Comparison of ENCODE assay signal across 17 cellular contexts in the genomic region with DNA sequence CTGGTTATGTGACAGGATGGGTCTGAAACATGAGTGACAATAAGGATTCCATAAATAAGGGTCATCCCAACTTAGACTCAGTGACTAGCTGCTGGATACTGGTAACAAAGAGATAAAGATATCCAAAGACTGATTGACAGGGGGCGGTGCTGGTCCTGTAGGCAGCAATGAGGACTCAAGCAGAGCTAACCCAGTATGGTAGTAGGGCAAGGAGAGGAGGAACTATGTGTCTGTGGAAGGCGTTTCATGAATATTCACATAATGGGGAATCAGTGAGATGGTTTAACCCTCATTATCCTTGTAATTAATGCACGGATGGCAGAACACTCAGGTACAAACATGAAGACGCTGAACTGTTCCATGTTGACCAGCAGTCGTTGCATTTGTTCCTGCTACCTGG.
A peak's percentile ranks its signal among the peaks of the same experiment; 100 is the strongest.
DNase-seq lines count a peak whose midpoint lies in the region; ATAC-seq and TF ChIP-seq lines count a peak whose summit lies in the region.
"Had no signal": no experiment of that assay in that cellular context is flagged by ENCODE, and none has a peak within 500 bp of the region (broad histone marks: within the 10 kb centered on the region; RNA-seq: fewer than 3 reads in every experiment).

No MANE protein-coding gene starts in this region.

- H3K4me3 Mint-ChIP-seq in activated naive CD8-positive, alpha-beta T cell = no peak overlapping the region
- H3K4me3 Mint-ChIP-seq in activated naive CD8-positive, alpha-beta T cell treated with anti-CD3 and anti-CD28 coated beads, Interleukin-2, amount 50 U/mL, for 24 hours = no peak overlapping the region
- H3K4me3 Mint-ChIP-seq in GM23338 = no peak overlapping the region
- peak overlapping the region; percentile 38 for H3K4me3 Mint-ChIP-seq in endothelial cell (ENCODE audit: unreplicated experiment)
- H3K4me3 Mint-ChIP-seq in progenitor cell of endocrine pancreas (ENCODE audit: low read depth) = no peak overlapping the region
- H3K4me3 Mint-ChIP-seq: CD14-positive monocyte had no signal

- H3K79me2 ChIP-seq in GM23338 (replicated peaks; ENCODE audit: insufficient read depth) = peaks cover 8% of the 10 kb centered on the region; the same call in 1 of the 2 replicates

- H3K4me3 ChIP-seq in GM23338 (no peak overlapping the region), vagina (no peak overlapping the region)
- H3K4me3 ChIP-seq: GM23248 had no signal

- no peak overlapping the region for H3K4me2 ChIP-seq in GM23338

- no peaks in the 10 kb centered on the region for H3K9me2 ChIP-seq in GM23338 (ENCODE audit: insufficient read depth)

- peak overlapping the region; percentile 64 for H3K27ac Mint-ChIP-seq in activated naive CD8-positive, alpha-beta T cell
- H3K27ac Mint-ChIP-seq in activated naive CD8-positive, alpha-beta T cell treated with anti-CD3 and anti-CD28 coated beads, Interleukin-2, amount 50 U/mL, for 24 hours = no peak overlapping the region
- H3K27ac Mint-ChIP-seq in GM23338 (no peak overlapping the region), endothelial cell (ENCODE audit: unreplicated experiment) (peak overlapping the region; percentile 59), progenitor cell of endocrine pancreas (peak overlapping the region; percentile 9)

- H3K27ac ChIP-seq in GM23338 (ENCODE audit: low read depth) (no peak overlapping the region), vagina (no peak overlapping the region)
- H3K27ac ChIP-seq: GM23248 had no signal

- peaks cover 27% of the 10 kb centered on the region for H3K4me1 Mint-ChIP-seq in activated naive CD8-positive, alpha-beta T cell (ENCODE audit: low read depth)
- peaks cover 16% of the 10 kb centered on the region for H3K4me1 Mint-ChIP-seq in activated naive CD8-positive, alpha-beta T cell treated with anti-CD3 and anti-CD28 coated beads, Interleukin-2, amount 50 U/mL, for 24 hours
- H3K4me1 Mint-ChIP-seq in GM23338 (no peaks in the 10 kb centered on the region), endothelial cell (ENCODE audit: unreplicated experiment) (peaks cover 27% of the 10 kb centered on the region), progenitor cell of endocrine pancreas (ENCODE audit: low read depth) (peaks cover 19% of the 10 kb centered on the region)

- H3K4me1 ChIP-seq in GM23338 (ENCODE audit: insufficient read depth) = no peaks in the 10 kb centered on the region
- H3K4me1 ChIP-seq in vagina = peaks cover 24% of the 10 kb centered on the region

- no peaks in the 10 kb centered on the region for H3F3A ChIP-seq in GM23338 (replicated peaks; ENCODE audit: low read depth)

- no peak for ATAC-seq in activated naive CD8-positive, alpha-beta T cell treated with anti-CD3 and anti-CD28 coated beads, Interleukin-2, amount 50 U/mL, for 24 hours
- ATAC-seq in GM23338 = peak; percentile 39; the same call in 1 of the 3 replicates
- ATAC-seq in HG03457 (IDR thresholded peaks at IDR 0.05; ENCODE audit: unreplicated experiment) = no peak
- ATAC-seq: Panc1, Right ventricle myocardium inferior had no signal

- intact Hi-C loops in vagina (cut with DNase I) = no loop called here

- no peak for DNase-seq in activated naive CD8-positive, alpha-beta T cell treated with anti-CD3 and anti-CD28 coated beads, Interleukin-2, amount 50 U/mL, for 24 hours
- no peak for DNase-seq in GM23338 (ENCODE audit: low spot score)
- no peak for DNase-seq in endothelial cell (ENCODE audit: low spot score)
- no peak for DNase-seq in progenitor cell of endocrine pancreas (ENCODE audit: low spot score, unreplicated experiment)
- no peak for DNase-seq in DMS153 treated with DMSO at 0.1 percent for 48 hours (lab: John Stamatoyannopoulos, UW; ENCODE audit: unreplicated experiment)
- DNase-seq in vagina (ENCODE audit: extremely low spot score in 2 of 2) = no peak
- DNase-seq: DMS79, GM23248, KG1, NCI-H1105, NCI-H187, NCI-H774 had no signal

- no peaks in the 10 kb centered on the region for H3K9me3 Mint-ChIP-seq in activated naive CD8-positive, alpha-beta T cell (ENCODE audit: low read depth)
- H3K9me3 Mint-ChIP-seq in activated naive CD8-positive, alpha-beta T cell treated with anti-CD3 and anti-CD28 coated beads, Interleukin-2, amount 50 U/mL, for 24 hours = no peaks in the 10 kb centered on the region
- H3K9me3 Mint-ChIP-seq in GM23338 (no peaks in the 10 kb centered on the region), endothelial cell (ENCODE audit: unreplicated experiment) (no peaks in the 10 kb centered on the region), progenitor cell of endocrine pancreas (ENCODE audit: low read depth) (no peaks in the 10 kb centered on the region)
- H3K9me3 Mint-ChIP-seq: CD14-positive monocyte had no signal

- no peak overlapping the region for H2AFZ ChIP-seq in GM23338
- H2AFZ ChIP-seq: GM23248 had no signal

- no peaks in the 10 kb centered on the region for H3K9me3 ChIP-seq in vagina

- TF ChIP-seq POLR2A in vagina (IDR thresholded peaks at IDR 0.05) = no peak

- H3K27me3 Mint-ChIP-seq in activated naive CD8-positive, alpha-beta T cell = no peaks in the 10 kb centered on the region
- H3K27me3 Mint-ChIP-seq in activated naive CD8-positive, alpha-beta T cell treated with anti-CD3 and anti-CD28 coated beads, Interleukin-2, amount 50 U/mL, for 24 hours = no peaks in the 10 kb centered on the region
- no peaks in the 10 kb centered on the region for H3K27me3 Mint-ChIP-seq in GM23338 (ENCODE audit: insufficient read depth, low read depth, poor library complexity)
- H3K27me3 Mint-ChIP-seq in endothelial cell (ENCODE audit: unreplicated experiment) = peaks cover 47% of the 10 kb centered on the region
- no peaks in the 10 kb centered on the region for H3K27me3 Mint-ChIP-seq in progenitor cell of endocrine pancreas

- TF ChIP-seq CTCF in GM23338 (conservative IDR thresholded peaks at IDR 0.05; ENCODE audit: low read depth in 2 of 2) (no peak), endothelial cell (IDR thresholded peaks at IDR 0.05; ENCODE audit: unreplicated experiment) (no peak), progenitor cell of endocrine pancreas (IDR thresholded peaks at IDR 0.05; ENCODE audit: unreplicated experiment) (no peak), vagina (IDR thresholded peaks at IDR 0.05) (no peak)

- H3K27me3 ChIP-seq in GM23338 (ENCODE audit: insufficient read depth) = no peaks in the 10 kb centered on the region
- H3K27me3 ChIP-seq in vagina = no peaks in the 10 kb centered on the region

- peaks cover 10% of the 10 kb centered on the region for H3K36me3 Mint-ChIP-seq in activated naive CD8-positive, alpha-beta T cell
- H3K36me3 Mint-ChIP-seq in activated naive CD8-positive, alpha-beta T cell treated with anti-CD3 and anti-CD28 coated beads, Interleukin-2, amount 50 U/mL, for 24 hours (ENCODE audit: low read depth) = peaks cover 51% of the 10 kb centered on the region
- H3K36me3 Mint-ChIP-seq in GM23338 (ENCODE audit: low read depth) (peaks cover 89% of the 10 kb centered on the region), endothelial cell (ENCODE audit: low read depth, unreplicated experiment) (peaks cover 87% of the 10 kb centered on the region), progenitor cell of endocrine pancreas (ENCODE audit: insufficient read depth) (peaks cover 54% of the 10 kb centered on the region)

- peaks cover 15% of the 10 kb centered on the region for H4K20me1 ChIP-seq in GM23338 (replicated peaks; ENCODE audit: insufficient read depth)

- H3K36me3 ChIP-seq in GM23338 (ENCODE audit: insufficient read depth) = peaks cover 64% of the 10 kb centered on the region
- H3K36me3 ChIP-seq in vagina = peaks cover 0 to 56% of the 10 kb centered on the region in 2 donors

TF ChIP-seq in GM23338, 12 proteins besides CTCF, POLR2A, EP300 and RAD21 (continues in another document):
- TF ChIP-seq JUNB (IDR thresholded peaks at IDR 0.05; ENCODE audit: unreplicated experiment) (no peak), STAT1 (IDR thresholded peaks at IDR 0.05; ENCODE audit: unreplicated experiment) (no peak), ZNF114 (CRISPR knock-in tag; IDR thresholded peaks at IDR 0.05) (no peak), CREB1 (CRISPR knock-in tag; IDR thresholded peaks at IDR 0.05; ENCODE audit: low read depth) (no peak), REST (IDR thresholded peaks at IDR 0.05; ENCODE audit: unreplicated experiment) (no peak), EZH2phosphoT487 (IDR thresholded peaks at IDR 0.05; ENCODE audit: unreplicated experiment) (no peak), NANOG (IDR thresholded peaks at IDR 0.05; ENCODE audit: borderline replicate concordance) (no peak), EZH2 (IDR thresholded peaks at IDR 0.05; ENCODE audit: low read depth, unreplicated experiment) (no peak)
- TF ChIP-seq, protein P1, sequence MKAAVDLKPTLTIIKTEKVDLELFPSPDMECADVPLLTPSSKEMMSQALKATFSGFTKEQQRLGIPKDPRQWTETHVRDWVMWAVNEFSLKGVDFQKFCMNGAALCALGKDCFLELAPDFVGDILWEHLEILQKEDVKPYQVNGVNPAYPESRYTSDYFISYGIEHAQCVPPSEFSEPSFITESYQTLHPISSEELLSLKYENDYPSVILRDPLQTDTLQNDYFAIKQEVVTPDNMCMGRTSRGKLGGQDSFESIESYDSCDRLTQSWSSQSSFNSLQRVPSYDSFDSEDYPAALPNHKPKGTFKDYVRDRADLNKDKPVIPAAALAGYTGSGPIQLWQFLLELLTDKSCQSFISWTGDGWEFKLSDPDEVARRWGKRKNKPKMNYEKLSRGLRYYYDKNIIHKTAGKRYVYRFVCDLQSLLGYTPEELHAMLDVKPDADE (IDR thresholded peaks at IDR 0.05) = no peak

Comparison
In these comparisons a context has a peak if more than half of its experiments do, and no peak if none do; other contexts are left out.
1. H3K27ac Mint-ChIP-seq: peak in activated naive CD8-positive, alpha-beta T cell (single experiment), endothelial cell (single experiment) and progenitor cell of endocrine pancreas (single experiment); none in activated naive CD8-positive, alpha-beta T cell treated with anti-CD3 and anti-CD28 coated beads, Interleukin-2, amount 50 U/mL, for 24 hours (single experiment) and GM23338 (single experiment).